ENCODE assay signal across 8 cellular contexts in the genomic region with DNA sequence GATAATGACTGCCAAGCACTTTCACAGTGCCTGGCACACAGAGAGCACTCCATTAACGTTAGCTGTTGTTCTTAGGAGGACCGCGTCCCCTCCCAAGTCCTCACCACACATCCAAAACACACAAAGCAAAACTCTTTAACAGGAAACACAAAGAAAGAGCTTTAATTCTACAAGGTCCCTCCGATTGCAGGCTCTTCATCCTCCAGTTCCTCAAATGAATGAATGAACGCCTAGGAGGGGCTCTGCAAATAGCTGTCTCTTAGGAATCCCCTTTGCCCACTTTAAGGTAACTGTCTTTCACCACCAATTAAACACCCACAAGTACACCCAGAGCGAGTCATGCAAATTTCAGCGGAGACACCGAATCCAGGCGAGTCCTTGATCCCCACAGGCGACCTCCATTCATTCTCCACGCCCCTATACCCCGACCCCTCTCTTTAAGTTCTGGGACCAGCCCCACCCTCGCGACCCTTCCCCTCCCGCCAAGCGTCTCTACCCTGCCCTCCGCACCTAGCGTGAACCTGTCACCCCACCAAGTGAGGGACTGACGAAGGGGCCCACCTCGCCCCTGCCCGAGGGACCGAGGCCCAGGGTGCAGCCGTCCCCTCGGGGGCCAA. TPM values are rescaled to one million over a fixed set of nuclear protein-coding genes. Genes with fewer than 3 reads are reported as not detected.
DNase-seq lines count a peak whose midpoint lies in the region; ATAC-seq, FAIRE-seq and TF ChIP-seq lines count a peak whose summit lies in the region.

No MANE protein-coding gene starts in this region.

- TF ChIP-seq POLR2A in K562 (conservative IDR thresholded peaks at IDR 0.05) (no peak), HepG2 (IDR thresholded peaks at IDR 0.05; ENCODE audit: insufficient read depth in 1 of 2, low read depth in 2 of 2, low read length in 2 of 2) (no peak), tibial nerve (IDR thresholded peaks at IDR 0.05) (no peak)

- TF ChIP-seq RAD21 in K562 (CRISPR knock-in tag; conservative IDR thresholded peaks at IDR 0.05 in 1 of 2, IDR thresholded peaks at IDR 0.05 in 1 of 2) (no peak), HepG2 (CRISPR knock-in tag; IDR thresholded peaks at IDR 0.05) (no peak)

- ATAC-seq in GM19351 (IDR thresholded peaks at IDR 0.05; ENCODE audit: unreplicated experiment) (peak; percentile 8), K562 (peak; percentile 12; the same call in 2 of the 3 replicates), HepG2 (no peak; the same call in 1 of the 3 replicates), GM18868 (IDR thresholded peaks at IDR 0.05; ENCODE audit: unreplicated experiment) (no peak)

- FAIRE-seq in K562 (lab: Jason Lieb, UNC) (no peak), HepG2 (lab: Jason Lieb, UNC) (no peak)

- intact Hi-C loops in K562 (cut with micrococcal nuclease) (no loop called here), HepG2 (cut with micrococcal nuclease; ENCODE audit: unreplicated experiment) (no loop called here)

- WGBS in K562 (ENCODE audit: insufficient coverage, low coverage, missing lambda C conversion rate): 3% methylated on average over 21 of the region's 24 CpGs
- WGBS in HepG2 (ENCODE audit: low lambda C conversion rate): 2% methylated on average over 21 of the region's 24 CpGs
- 0 to 2% methylated on average over 24 of the region's 24 CpGs for WGBS in tibial nerve, 2 donors

- H3K9ac ChIP-seq in K562 (ENCODE audit: insufficient read depth in 1 of 2, low read depth in 2 of 2, low read length in 2 of 2): peak overlapping the region; percentile 93 to 98
- peak overlapping the region; percentile 97 for H3K9ac ChIP-seq in HepG2 (ENCODE audit: insufficient read depth, low read depth, low read length)

- TF ChIP-seq EP300 in K562 (IDR thresholded peaks at IDR 0.05; ENCODE audit: low read length): no peak
- no peak for TF ChIP-seq EP300 in HepG2 (IDR thresholded peaks at IDR 0.05; ENCODE audit: low read depth in 2 of 2, low read length in 2 of 2)
- no peak for TF ChIP-seq EP300 in HepG2 (CRISPR knock-in tag; IDR thresholded peaks at IDR 0.05; ENCODE audit: borderline replicate concordance)
- no peak for TF ChIP-seq EP300 in tibial nerve (IDR thresholded peaks at IDR 0.05)

- H3K4me2 ChIP-seq in K562 (ENCODE audit: insufficient read depth, low read length) (peak overlapping the region; percentile 89), HepG2 (ENCODE audit: low read depth, low read length) (peak overlapping the region; percentile 76)

- H3K27me3 ChIP-seq in K562 (ENCODE audit: control insufficient read depth in 2 of 2, insufficient read depth in 2 of 2, low read length in 2 of 2) (no peaks in the 10 kb centered on the region), HepG2 (ENCODE audit: control insufficient read depth in 1 of 2, insufficient read depth in 2 of 2, low read length in 2 of 2) (no peaks in the 10 kb centered on the region; a peak in 2 of 5 replicates), tibial nerve (no peaks in the 10 kb centered on the region)

- H3K27ac ChIP-seq in K562 (ENCODE audit: extremely low read depth, low read depth, low read length) (peak overlapping the region; percentile 100), HepG2 (ENCODE audit: extremely low read length, insufficient read depth, low read length) (peak overlapping the region; percentile 99), tibial nerve (peak overlapping the region; percentile 96 to 99 (median 97))

- POLR2A ChIA-PET in K562 (lab: Yijun Ruan, JAX): interaction anchor here (0.6 to 2.6 kb wide), 6 partner anchors 9 to 191 kb away, joined by 3 to 19 read pairs (median 4); partner anchors contain the start of gene GFI1B
- POLR2A ChIA-PET in HepG2 (lab: Yijun Ruan, JAX): interaction anchor here (0.6 to 2.3 kb wide), 3 partner anchors 17 to 87 kb away, joined by 3 to 16 read pairs (median 3); partner anchors contain the start of gene GTF3C5

- H3K4me3 ChIP-seq in AG10803 (ENCODE audit: low read length): peak overlapping the region; percentile 89
- H3K4me3 ChIP-seq in K562: peak overlapping the region; percentile 99
- peak overlapping the region; percentile 86 to 100 (median 95) for H3K4me3 ChIP-seq in HepG2 (replicated peaks in 1 of 3; ENCODE audit: insufficient read depth in 1 of 3, low read depth in 2 of 3, low read length in 3 of 3)
- H3K4me3 ChIP-seq in tibial nerve: peak overlapping the region; percentile 87 to 99 (median 92)

- in situ Hi-C loops in K562 (cut with MboI) (no loop called here), HepG2 (cut with HindIII; ENCODE audit: extremely low pct_ligation_motif_present, low pct_unique_long_range_greater_than_20kb) (no loop called here)

- H4K20me1 ChIP-seq in K562 (replicated peaks; ENCODE audit: control insufficient read depth, insufficient read depth, low read length): no peaks in the 10 kb centered on the region
- H4K20me1 ChIP-seq in HepG2 (ENCODE audit: insufficient read depth, low read length): no peaks in the 10 kb centered on the region; the same call in 1 of the 2 replicates

- no peaks in the 10 kb centered on the region for H3K9me3 ChIP-seq in K562 (replicated peaks; ENCODE audit: control insufficient read depth, insufficient read depth, low read depth, low read length)
- no peaks in the 10 kb centered on the region for H3K9me3 ChIP-seq in HepG2 (ENCODE audit: low read length)
- H3K9me3 ChIP-seq in tibial nerve: no peaks in the 10 kb centered on the region

- TF ChIP-seq CTCF in AG10803 (conservative IDR thresholded peaks at IDR 0.05; ENCODE audit: low read length): no peak
- no peak for TF ChIP-seq CTCF in K562 (IDR thresholded peaks at IDR 0.05 in 2 of 3, conservative IDR thresholded peaks at IDR 0.05 in 1 of 3; ENCODE audit: insufficient read depth in 2 of 3, low read depth in 1 of 3, low read length in 3 of 3)
- TF ChIP-seq CTCF in HepG2 (CRISPR knock-in tag; IDR thresholded peaks at IDR 0.05): no peak
- TF ChIP-seq CTCF in tibial nerve (IDR thresholded peaks at IDR 0.05): no peak

- BruUV-seq in K562 (replicated peaks; lab: Mats Ljungman, UMichigan): TSS peak; percentile 63
- BruUV-seq in HepG2 (replicated peaks; lab: Mats Ljungman, UMichigan): TSS peak; percentile 70

- no peaks in the 10 kb centered on the region for H3K9me1 ChIP-seq in K562 (ENCODE audit: control insufficient read depth, insufficient read depth, low read length)

- peak overlapping the region; percentile 96 for H2AFZ ChIP-seq in K562 (ENCODE audit: low read depth, low read length)
- H2AFZ ChIP-seq in HepG2 (ENCODE audit: low read length): no peak overlapping the region

- DNase-seq in AG10803 (ENCODE audit: low read depth): no peak
- peak; percentile 4 to 9 for DNase-seq in Kasumi-1 (lab: John Stamatoyannopoulos, UW)
- DNase-seq in K562 (ENCODE audit: extremely low read depth in 1 of 4, low spot score in 3 of 4): no peak
- no peak for DNase-seq in HepG2 (ENCODE audit: low spot score)
- DNase-seq in tibial nerve (ENCODE audit: low spot score in 2 of 2): no peak
- DNase-seq in NCI-H2196 treated with DMSO at 0.1 percent for 48 hours (lab: John Stamatoyannopoulos, UW; ENCODE audit: unreplicated experiment): no peak

- CTCF ChIA-PET in K562 (lab: Yijun Ruan, JAX; ENCODE audit: low intra/inter-chr PET ratio): no interaction called here
- CTCF ChIA-PET in HepG2 (lab: Yijun Ruan, JAX; ENCODE audit: low intra/inter-chr PET ratio, low total read pairs): no interaction called here

- H3K36me3 ChIP-seq in K562 (ENCODE audit: control insufficient read depth, insufficient read depth, low read length): no peaks in the 10 kb centered on the region
- peaks cover 0 to 3% of the 10 kb centered on the region in 2 experiments; a peak in 1 of 5 replicates for H3K36me3 ChIP-seq in HepG2 (replicated peaks in 1 of 2; ENCODE audit: control insufficient read depth in 1 of 2, insufficient read depth in 2 of 2, low read length in 2 of 2)
- H3K36me3 ChIP-seq in tibial nerve: no peaks in the 10 kb centered on the region

- H3K4me1 ChIP-seq in K562 (replicated peaks in 1 of 2; ENCODE audit: control insufficient read depth in 2 of 2, insufficient read depth in 2 of 2, low read length in 2 of 2) (peaks cover 14 to 29% of the 10 kb centered on the region in 2 experiments), HepG2 (ENCODE audit: insufficient read depth, low read length) (peaks cover 55% of the 10 kb centered on the region), tibial nerve (peaks cover 0 to 25% (median 19%) of the 10 kb centered on the region in 4 donors)

- H3K79me2 ChIP-seq in K562 (ENCODE audit: control insufficient read depth, insufficient read depth, low read length): peaks cover 55% of the 10 kb centered on the region
- H3K79me2 ChIP-seq in HepG2 (ENCODE audit: insufficient read depth, low read length): peaks cover 55% of the 10 kb centered on the region

RNA-seq across cellular contexts. Expression of gene TSC1, which starts 0.6 kb away (rescaled TPM):
- 176 and 239 TPM in 2 replicates for total RNA-seq in K562 (2011; cell fraction: chromatin; rRNA removed; ENCODE audit: low replicate concordance)
- total RNA-seq in K562 (2011; cell fraction: nucleolus; rRNA removed): 81.0 and 95.1 TPM in 2 replicates
- 122 and 132 TPM in 2 replicates for total RNA-seq in K562 (2011; cell fraction: nucleoplasm; rRNA removed)
- total RNA-seq in K562 (2014; rRNA removed): 6.9 and 12.8 TPM in 2 replicates
- total RNA-seq in K562 (2014; rRNA removed; fragmentation: Illumina TruSeq; extraction: Trizol): 17.6 and 18.6 TPM in 2 replicates
- 19.8 and 20.5 TPM in 2 replicates for total RNA-seq in K562 (2015; rRNA removed; fragmentation: Illumina TruSeq; extraction: Trizol)
- 21.1 and 22.8 TPM in 2 replicates for total RNA-seq in K562 (2021)
- polyA plus RNA-seq in K562 (2011; rRNA removed): 37.6 and 40.1 TPM in 2 replicates
- 21.4 and 26.3 TPM in 2 replicates for polyA plus RNA-seq in K562 (2011; cell fraction: cytosol; rRNA removed)
- 149 and 159 TPM in 2 replicates for polyA plus RNA-seq in K562 (2011; cell fraction: nucleus; rRNA removed)
- polyA plus RNA-seq in K562 (2012): 15.2 and 16.8 TPM in 2 replicates
- 16.9 and 19.4 TPM in 2 replicates for polyA plus RNA-seq in K562 (2014; fragmentation: Illumina TruSeq; extraction: Trizol)
- 10 to 100 TPM in 1 of 2 experiments, 1 to 10 TPM in 1; 8.0 to 10.6 TPM for polyA plus RNA-seq in K562 (2014; fragmentation: Nextera tagmentation; extraction: Ambion mirVana)
- polyA plus RNA-seq in K562 (2014; rRNA removed): 9.7 and 11.5 TPM in 2 replicates
- polyA minus RNA-seq in K562 (2011; rRNA and poly(A)+ RNA removed): 75.4 and 94.9 TPM in 2 replicates
- polyA minus RNA-seq in K562 (2011; cell fraction: cytosol; rRNA and poly(A)+ RNA removed): 14.1 and 20.7 TPM in 2 replicates
- 59.4 and 126 TPM in 2 replicates for polyA minus RNA-seq in K562 (2011; cell fraction: nucleus; rRNA and poly(A)+ RNA removed)
- 26.3 and 31.6 TPM in 2 replicates for total RNA-seq in HepG2 (2016; rRNA removed; fragmentation: Illumina TruSeq; extraction: Trizol)
- total RNA-seq in HepG2 (2016; cell fraction: cytosol; rRNA removed; fragmentation: Illumina TruSeq; extraction: Trizol; ENCODE audit: low read depth): 18.0 and 21.2 TPM in 2 replicates
- 24.1 and 31.9 TPM in 2 replicates for total RNA-seq in HepG2 (2016; cell fraction: insoluble cytoplasmic fraction; rRNA removed; fragmentation: Illumina TruSeq; extraction: Trizol)
- total RNA-seq in HepG2 (2016; cell fraction: membrane; rRNA removed; fragmentation: Illumina TruSeq; extraction: Trizol): 29.5 and 37.4 TPM in 2 replicates
- total RNA-seq in HepG2 (2016; cell fraction: nucleus; rRNA removed; fragmentation: Illumina TruSeq; extraction: Trizol): 49.4 and 54.4 TPM in 2 replicates
- polyA plus RNA-seq in HepG2 (2011; rRNA removed): 58.0 and 66.1 TPM in 2 replicates
- polyA plus RNA-seq in HepG2 (2011; cell fraction: cytosol; rRNA removed): 25.6 and 30.5 TPM in 2 replicates
- polyA plus RNA-seq in HepG2 (2011; cell fraction: nucleus; rRNA removed): 178 and 179 TPM in 2 replicates
- polyA plus RNA-seq in HepG2 (2012): 26.8 and 27.3 TPM in 2 replicates
- polyA plus RNA-seq in HepG2 (2016; cell fraction: cytosol; fragmentation: Illumina TruSeq; extraction: Trizol; ENCODE audit: low read depth): 9.8 and 11.1 TPM in 2 replicates
- 17.1 and 17.6 TPM in 2 replicates for polyA plus RNA-seq in HepG2 (2016; cell fraction: insoluble cytoplasmic fraction; fragmentation: Illumina TruSeq; extraction: Trizol; ENCODE audit: low read depth)
- 17.7 and 18.0 TPM in 2 replicates for polyA plus RNA-seq in HepG2 (2016; cell fraction: membrane; fragmentation: Illumina TruSeq; extraction: Trizol; ENCODE audit: low read depth)
- 64.5 and 67.0 TPM in 2 replicates for polyA plus RNA-seq in HepG2 (2016; cell fraction: nucleus; fragmentation: Illumina TruSeq; extraction: Trizol; ENCODE audit: insufficient read depth, low read depth)
- 139 and 153 TPM in 2 replicates for polyA minus RNA-seq in HepG2 (2011; rRNA and poly(A)+ RNA removed; ENCODE audit: low replicate concordance)
- 26.9 and 27.7 TPM in 2 replicates for polyA minus RNA-seq in HepG2 (2011; cell fraction: cytosol; rRNA and poly(A)+ RNA removed)
- 182 and 218 TPM in 2 replicates for polyA minus RNA-seq in HepG2 (2011; cell fraction: nucleus; rRNA and poly(A)+ RNA removed)
- total RNA-seq in tibial nerve: 10 to 100 TPM; 48.6 to 88.4 (median 68.9) TPM

RNA-seq across cellular contexts. Expression of gene GFI1B, which starts 34.7 kb away (rescaled TPM):
- 11.1 and 39.0 TPM in 2 replicates for total RNA-seq in K562 (2011; cell fraction: chromatin; rRNA removed; ENCODE audit: low replicate concordance)
- total RNA-seq in K562 (2011; cell fraction: nucleolus; rRNA removed): 28.2 and 30.4 TPM in 2 replicates
- total RNA-seq in K562 (2011; cell fraction: nucleoplasm; rRNA removed): 20.0 and 26.4 TPM in 2 replicates
- total RNA-seq in K562 (2014; rRNA removed) (40.3 and 62.9 TPM in 2 replicates), K562 (2014; rRNA removed; fragmentation: Illumina TruSeq; extraction: Trizol) (17.5 and 20.1 TPM in 2 replicates), K562 (2015; rRNA removed; fragmentation: Illumina TruSeq; extraction: Trizol) (34.5 and 34.6 TPM in 2 replicates), K562 (2021) (73.4 and 75.7 TPM in 2 replicates), HepG2 (2016; rRNA removed; fragmentation: Illumina TruSeq; extraction: Trizol) (0.51 TPM in 1 of 2 replicates, not detected in the other), tibial nerve (not detected)
- polyA plus RNA-seq in K562 (2011; rRNA removed) (34.4 and 57.7 TPM in 2 replicates), K562 (2014; fragmentation: Illumina TruSeq; extraction: Trizol) (51.8 and 73.3 TPM in 2 replicates), K562 (2014; fragmentation: Nextera tagmentation; extraction: Ambion mirVana) (10 to 100 TPM in 1 of 2 experiments, 1 to 10 TPM in 1; 8.0 to 19.1 TPM), K562 (2014; rRNA removed) (47.2 and 50.1 TPM in 2 replicates), HepG2 (2011; rRNA removed) (0.15 and 0.26 TPM in 2 replicates)
- polyA plus RNA-seq in K562 (2011; cell fraction: cytosol; rRNA removed): 53.6 and 133 TPM in 2 replicates
- 64.3 and 118 TPM in 2 replicates for polyA plus RNA-seq in K562 (2011; cell fraction: nucleus; rRNA removed)
- 64.2 and 77.5 TPM in 2 replicates for polyA plus RNA-seq in K562 (2012)
- polyA minus RNA-seq in K562 (2011; rRNA and poly(A)+ RNA removed): 16.7 and 22.0 TPM in 2 replicates
- 47.9 and 57.4 TPM in 2 replicates for polyA minus RNA-seq in K562 (2011; cell fraction: cytosol; rRNA and poly(A)+ RNA removed)
- 20.3 and 22.1 TPM in 2 replicates for polyA minus RNA-seq in K562 (2011; cell fraction: nucleus; rRNA and poly(A)+ RNA removed)
- not detected in 2 replicates for total RNA-seq in HepG2 (2016; cell fraction: cytosol; rRNA removed; fragmentation: Illumina TruSeq; extraction: Trizol; ENCODE audit: low read depth)
- total RNA-seq in HepG2 (2016; cell fraction: insoluble cytoplasmic fraction; rRNA removed; fragmentation: Illumina TruSeq; extraction: Trizol): 0.24 and 0.56 TPM in 2 replicates
- total RNA-seq in HepG2 (2016; cell fraction: membrane; rRNA removed; fragmentation: Illumina TruSeq; extraction: Trizol): 0.15 and 0.52 TPM in 2 replicates
- 0.28 TPM in 1 of 2 replicates, not detected in the other for total RNA-seq in HepG2 (2016; cell fraction: nucleus; rRNA removed; fragmentation: Illumina TruSeq; extraction: Trizol)
- polyA plus RNA-seq in HepG2 (2011; cell fraction: cytosol; rRNA removed): 0.15 and 0.18 TPM in 2 replicates
- 0.19 and 0.26 TPM in 2 replicates for polyA plus RNA-seq in HepG2 (2011; cell fraction: nucleus; rRNA removed)
- 0.19 and 0.80 TPM in 2 replicates for polyA plus RNA-seq in HepG2 (2012)
- polyA plus RNA-seq in HepG2 (2016; cell fraction: cytosol; fragmentation: Illumina TruSeq; extraction: Trizol; ENCODE audit: low read depth): 0.09 and 0.19 TPM in 2 replicates
- 0.21 and 0.30 TPM in 2 replicates for polyA plus RNA-seq in HepG2 (2016; cell fraction: insoluble cytoplasmic fraction; fragmentation: Illumina TruSeq; extraction: Trizol; ENCODE audit: low read depth)
- polyA plus RNA-seq in HepG2 (2016; cell fraction: membrane; fragmentation: Illumina TruSeq; extraction: Trizol; ENCODE audit: low read depth): 0.19 and 0.32 TPM in 2 replicates
- polyA plus RNA-seq in HepG2 (2016; cell fraction: nucleus; fragmentation: Illumina TruSeq; extraction: Trizol; ENCODE audit: insufficient read depth, low read depth): 0.49 TPM in 1 of 2 replicates, not detected in the other
- polyA minus RNA-seq in HepG2 (2011; rRNA and poly(A)+ RNA removed; ENCODE audit: low replicate concordance): 0.35 and 0.42 TPM in 2 replicates
- polyA minus RNA-seq in HepG2 (2011; cell fraction: cytosol; rRNA and poly(A)+ RNA removed): not detected in 2 replicates
- 0.13 TPM in 1 of 2 replicates, not detected in the other for polyA minus RNA-seq in HepG2 (2011; cell fraction: nucleus; rRNA and poly(A)+ RNA removed)

Comparison
In these comparisons a context has a peak if more than half of its experiments do, and no peak if none do; other contexts are left out.
1. DNase-seq: peak in Kasumi-1 (2 of 2); none in AG10803 (single experiment), K562 (0 of 4), HepG2 (single experiment), tibial nerve (0 of 2) and NCI-H2196 treated with DMSO at 0.1 percent for 48 hours (single experiment).
2. ATAC-seq: peak in GM19351 (single experiment) and K562 (single experiment); none in HepG2 (single experiment) and GM18868 (single experiment).
3. RNA of gene GFI1B, which starts 34.7 kb away (total RNA-seq): 11.1 to 75.7 TPM in K562; 0.15 to 0.56 TPM in HepG2 and not detected in tibial nerve; every median in the first group is over 4 times any median in the second.
4. Peak in every context shown above with its lines, with median percentiles within 50 percentile points of each other: H3K4me3 ChIP-seq and H3K27ac ChIP-seq.